ENCODE assay signal across 18 cellular contexts in genomic region chr1:225517697-225518096, GRCh38.
DNase-seq lines count a peak whose midpoint lies in the region; ATAC-seq and TF ChIP-seq lines count a peak whose summit lies in the region.
"Had no signal": no experiment of that assay in that cellular context is flagged by ENCODE, and none has a peak within 500 bp of the region (broad histone marks: within the 10 kb centered on the region; RNA-seq: fewer than 3 reads in every experiment).

No MANE protein-coding gene starts in this region.

- DNase-seq in CD1c-positive myeloid dendritic cell (ENCODE audit: extremely low spot score): peak; percentile 24
- DNase-seq in HFFc6: no peak
- peak; percentile 16 for DNase-seq in astrocyte of the hippocampus (ENCODE audit: low read depth, low spot score)
- DNase-seq in naive thymus-derived CD4-positive, alpha-beta T cell: no peak
- DNase-seq in activated gamma-delta T cell (lab: John Stamatoyannopoulos, UW): no peak
- DNase-seq in NCI-H226: no peak
- DNase-seq: activated CD8-positive, alpha-beta T cell treated with anti-CD3 and anti-CD28 coated beads for 36 hours; activated effector memory CD4-positive, alpha-beta T cell treated with anti-CD3 and anti-CD28 coated beads, Interleukin-2, amount 50 U/mL, for 16 hours; central memory CD4-positive, alpha-beta T cell; erythroblast; GF-D8; HCEC 1CT; NCI-H446 treated with DMSO at 0.1 percent for 48 hours; stimulated activated naive CD8-positive, alpha-beta T cell treated with anti-CD3 and anti-CD28 coated beads, Interleukin-15, Interleukin-2, amounts not matched to agents 100 U/mL and 50 U/mL, for 24 hours; T-helper 9 cell had no signal

- no peaks in the 10 kb centered on the region for H3K27me3 ChIP-seq in naive thymus-derived CD4-positive, alpha-beta T cell (ENCODE audit: control insufficient read depth in 2 of 2, insufficient read depth in 2 of 2, low read length in 2 of 2)

- H3K4me1 ChIP-seq in naive thymus-derived CD4-positive, alpha-beta T cell (ENCODE audit: control insufficient read depth in 2 of 2, insufficient read depth in 2 of 2, low read length in 2 of 2): no peaks in the 10 kb centered on the region

- no peak overlapping the region; the same call in 1 of the 2 replicates for H3K27ac Mint-ChIP-seq in HFFc6
- no peak overlapping the region for H3K27ac Mint-ChIP-seq in naive thymus-derived CD4-positive, alpha-beta T cell
- H3K27ac Mint-ChIP-seq: activated CD8-positive, alpha-beta T cell treated with anti-CD3 and anti-CD28 coated beads for 36 hours; natural killer cell treated with Interleukin-12 subunit alpha and Interleukin-12 subunit beta and Interleukin-15 and Interleukin-18, amount 100 ng/mL, for 72 hours had no signal

- H3K9me3 Mint-ChIP-seq in HFFc6: no peaks in the 10 kb centered on the region
- no peaks in the 10 kb centered on the region for H3K9me3 Mint-ChIP-seq in naive thymus-derived CD4-positive, alpha-beta T cell
- H3K9me3 Mint-ChIP-seq: activated CD8-positive, alpha-beta T cell treated with anti-CD3 and anti-CD28 coated beads for 36 hours; natural killer cell treated with Interleukin-12 subunit alpha and Interleukin-12 subunit beta and Interleukin-15 and Interleukin-18, amount 100 ng/mL, for 72 hours had no signal

- H3K4me3 ChIP-seq in naive thymus-derived CD4-positive, alpha-beta T cell (ENCODE audit: low read length): no peak overlapping the region

- POLR2A ChIA-PET in naive thymus-derived CD4-positive, alpha-beta T cell (lab: Charles Lee): no interaction called here

- H3K36me3 ChIP-seq in naive thymus-derived CD4-positive, alpha-beta T cell (ENCODE audit: control insufficient read depth in 2 of 3, insufficient read depth in 3 of 3, low read length in 3 of 3): no peaks in the 10 kb centered on the region

- H3K4me3 Mint-ChIP-seq in HFFc6: peak overlapping the region; percentile 49
- H3K4me3 Mint-ChIP-seq in naive thymus-derived CD4-positive, alpha-beta T cell: no peak overlapping the region
- H3K4me3 Mint-ChIP-seq: activated CD8-positive, alpha-beta T cell treated with anti-CD3 and anti-CD28 coated beads for 36 hours; natural killer cell treated with Interleukin-12 subunit alpha and Interleukin-12 subunit beta and Interleukin-15 and Interleukin-18, amount 100 ng/mL, for 72 hours had no signal

- intact Hi-C loops in naive thymus-derived CD4-positive, alpha-beta T cell (cut with micrococcal nuclease): no loop called here

- TF ChIP-seq CTCF in HFFc6 (IDR thresholded peaks at IDR 0.05): no peak

- peaks cover 20% of the 10 kb centered on the region; the same call in 1 of the 2 replicates for H3K36me3 Mint-ChIP-seq in HFFc6 (ENCODE audit: low read depth)
- no peaks in the 10 kb centered on the region for H3K36me3 Mint-ChIP-seq in naive thymus-derived CD4-positive, alpha-beta T cell
- H3K36me3 Mint-ChIP-seq: natural killer cell treated with Interleukin-12 subunit alpha and Interleukin-12 subunit beta and Interleukin-15 and Interleukin-18, amount 100 ng/mL, for 72 hours had no signal

- CTCF ChIA-PET in naive thymus-derived CD4-positive, alpha-beta T cell (lab: Charles Lee): no interaction called here

- ATAC-seq in naive thymus-derived CD4-positive, alpha-beta T cell: peak; percentile 48
- ATAC-seq in HG02763 (IDR thresholded peaks at IDR 0.05; ENCODE audit: unreplicated experiment): no peak
- ATAC-seq in HG03097 (IDR thresholded peaks at IDR 0.05; ENCODE audit: low FRiP score, unreplicated experiment): no peak
- ATAC-seq: activated CD8-positive, alpha-beta T cell treated with anti-CD3 and anti-CD28 coated beads for 36 hours; stimulated activated naive CD8-positive, alpha-beta T cell treated with anti-CD3 and anti-CD28 coated beads, Interleukin-15, Interleukin-2, amounts not matched to agents 100 U/mL and 50 U/mL, for 24 hours had no signal

- peaks cover 6% of the 10 kb centered on the region; the same call in 1 of the 2 replicates for H3K27me3 Mint-ChIP-seq in HFFc6 (ENCODE audit: insufficient read depth)
- peaks cover 0 to 21% (median 0%) of the 10 kb centered on the region in 5 donors for H3K27me3 Mint-ChIP-seq in naive thymus-derived CD4-positive, alpha-beta T cell
- H3K27me3 Mint-ChIP-seq: activated CD8-positive, alpha-beta T cell treated with anti-CD3 and anti-CD28 coated beads for 36 hours had no signal

- no peak overlapping the region for H3K27ac ChIP-seq in naive thymus-derived CD4-positive, alpha-beta T cell (ENCODE audit: low read depth, low read length)

- H3K4me1 Mint-ChIP-seq in HFFc6 (ENCODE audit: low read depth): peaks cover 53% of the 10 kb centered on the region
- no peaks in the 10 kb centered on the region for H3K4me1 Mint-ChIP-seq in naive thymus-derived CD4-positive, alpha-beta T cell

- H3K9me3 ChIP-seq in naive thymus-derived CD4-positive, alpha-beta T cell (ENCODE audit: control insufficient read depth in 2 of 3, low read length in 3 of 3): no peaks in the 10 kb centered on the region

Comparison
In these comparisons a context has a peak if more than half of its experiments do, and no peak if none do; other contexts are left out.
1. DNase-seq: peak in CD1c-positive myeloid dendritic cell (single experiment) and astrocyte of the hippocampus (single experiment); none in HFFc6 (single experiment), naive thymus-derived CD4-positive, alpha-beta T cell (0 of 9), activated gamma-delta T cell (single experiment) and NCI-H226 (single experiment).